ENCODE assay signal across 8 cellular contexts in genomic region chr3:32238027-32238815, GRCh38. TPM values are rescaled to one million over a fixed set of nuclear protein-coding genes. Genes with fewer than 3 reads are reported as not detected.
A peak's percentile ranks its signal among the peaks of the same experiment; 100 is the strongest.
DNase-seq lines count a peak whose midpoint lies in the region; ATAC-seq lines count a peak whose summit lies in the region.

A gene with protein sequence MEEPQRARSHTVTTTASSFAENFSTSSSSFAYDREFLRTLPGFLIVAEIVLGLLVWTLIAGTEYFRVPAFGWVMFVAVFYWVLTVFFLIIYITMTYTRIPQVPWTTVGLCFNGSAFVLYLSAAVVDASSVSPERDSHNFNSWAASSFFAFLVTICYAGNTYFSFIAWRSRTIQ (plus strand): TSS chr3:32238680. CDS start chr3:32238973, 293 bp downstream.

- H3K9me3 Mint-ChIP-seq in activated naive CD4-positive, alpha-beta T cell treated with anti-CD3 and anti-CD28 coated beads for 36 hours: peaks cover 13% of the 10 kb centered on the region

- intact Hi-C loops in activated naive CD4-positive, alpha-beta T cell treated with anti-CD3 and anti-CD28 coated beads for 36 hours (cut with micrococcal nuclease): loop anchor here (1.0 to 5.0 kb wide), 7 partner anchors 51 to 334 kb away; partner anchors contain the start of genes DYNC1LI1 and GPD1L
- intact Hi-C loops in cardiac septum (cut with DNase I): loop anchor here (2.0 kb wide), 2 partner anchors 37 to 59 kb away; no protein-coding TSS in a partner anchor

- H3K4me3 ChIP-seq in HUES6 (ENCODE audit: low read depth, low read length) (peak within 1 kb of the TSS; percentile 82), SJCRH30 (peak within 1 kb of the TSS; percentile 81)

- peaks cover 29% of the 10 kb centered on the region for H3K4me1 Mint-ChIP-seq in activated naive CD4-positive, alpha-beta T cell treated with anti-CD3 and anti-CD28 coated beads for 36 hours (ENCODE audit: low read depth)

- peaks cover 11% of the 10 kb centered on the region for H3K4me1 ChIP-seq in HUES6 (ENCODE audit: control insufficient read depth, insufficient read depth, low read length)
- H3K4me1 ChIP-seq in SJCRH30: no peaks in the 10 kb centered on the region

- H3K27me3 ChIP-seq in HUES6 (ENCODE audit: control insufficient read depth, insufficient read depth, low read length) (peaks cover 42% of the 10 kb centered on the region), SJCRH30 (no peaks in the 10 kb centered on the region)

- DNase-seq in NCI-H2196 (lab: John Stamatoyannopoulos, UW; ENCODE audit: unreplicated experiment) (peak; percentile 60), NCI-H2196 treated with DMSO at 0.1 percent for 48 hours (lab: John Stamatoyannopoulos, UW; ENCODE audit: unreplicated experiment) (no peak), SJCRH30 (peak; percentile 53 to 66), cardiac septum (ENCODE audit: low spot score) (peak; percentile 84), renal cortical epithelial cell (ENCODE audit: low read depth) (peak; percentile 23)
- DNase-seq in activated naive CD4-positive, alpha-beta T cell treated with anti-CD3 and anti-CD28 coated beads for 36 hours: peak; percentile 70

- H3K27me3 Mint-ChIP-seq in activated naive CD4-positive, alpha-beta T cell treated with anti-CD3 and anti-CD28 coated beads for 36 hours (ENCODE audit: low read depth): peaks cover 2% of the 10 kb centered on the region

- peak within 1 kb of the TSS; percentile 29 for H3K9ac ChIP-seq in HUES6 (ENCODE audit: low read length)

- CTCF ChIA-PET in activated naive CD4-positive, alpha-beta T cell treated with anti-CD3 and anti-CD28 coated beads for 36 hours (lab: Charles Lee): interaction anchor here (1.0 to 3.9 kb wide), 4 partner anchors 10 to 104 kb away, joined by 3 to 37 read pairs (median 16); no protein-coding TSS in a partner anchor

- no peaks in the 10 kb centered on the region for H3K36me3 ChIP-seq in HUES6 (ENCODE audit: control insufficient read depth, insufficient read depth, low read length)
- H3K36me3 ChIP-seq in SJCRH30: no peaks in the 10 kb centered on the region

- no peak within 1 kb of the TSS for H3K27ac Mint-ChIP-seq in activated naive CD4-positive, alpha-beta T cell treated with anti-CD3 and anti-CD28 coated beads for 36 hours

- H3K9me3 ChIP-seq in HUES6 (ENCODE audit: control insufficient read depth, insufficient read depth, low read depth, low read length) (peaks cover 10% of the 10 kb centered on the region), SJCRH30 (replicated peaks) (no peaks in the 10 kb centered on the region)

- no peaks in the 10 kb centered on the region for H3K36me3 Mint-ChIP-seq in activated naive CD4-positive, alpha-beta T cell treated with anti-CD3 and anti-CD28 coated beads for 36 hours (ENCODE audit: low read depth)

- no peak for ATAC-seq in HG03039 (IDR thresholded peaks at IDR 0.05; ENCODE audit: unreplicated experiment)

- H3K27ac ChIP-seq in HUES6 (ENCODE audit: low read depth, low read length): no peak within 1 kb of the TSS
- peak within 1 kb of the TSS; percentile 30 for H3K27ac ChIP-seq in SJCRH30

- peak within 1 kb of the TSS; percentile 82 for H3K4me3 Mint-ChIP-seq in activated naive CD4-positive, alpha-beta T cell treated with anti-CD3 and anti-CD28 coated beads for 36 hours

RNA-seq across cellular contexts. Expression of the gene that starts here (rescaled TPM):
- total RNA-seq in SJCRH30 (2014; rRNA removed; shearing (Covaris generic)): 3.3 and 4.2 TPM in 2 replicates
- 10 to 100 TPM; 16.0 to 19.1 TPM for total RNA-seq in activated naive CD4-positive, alpha-beta T cell treated with anti-CD3 and anti-CD28 coated beads for 36 hours
- total RNA-seq in cardiac septum (5.5 TPM), renal cortical epithelial cell (1.6 and 2.6 TPM in 2 replicates)
